In the genomic region with DNA sequence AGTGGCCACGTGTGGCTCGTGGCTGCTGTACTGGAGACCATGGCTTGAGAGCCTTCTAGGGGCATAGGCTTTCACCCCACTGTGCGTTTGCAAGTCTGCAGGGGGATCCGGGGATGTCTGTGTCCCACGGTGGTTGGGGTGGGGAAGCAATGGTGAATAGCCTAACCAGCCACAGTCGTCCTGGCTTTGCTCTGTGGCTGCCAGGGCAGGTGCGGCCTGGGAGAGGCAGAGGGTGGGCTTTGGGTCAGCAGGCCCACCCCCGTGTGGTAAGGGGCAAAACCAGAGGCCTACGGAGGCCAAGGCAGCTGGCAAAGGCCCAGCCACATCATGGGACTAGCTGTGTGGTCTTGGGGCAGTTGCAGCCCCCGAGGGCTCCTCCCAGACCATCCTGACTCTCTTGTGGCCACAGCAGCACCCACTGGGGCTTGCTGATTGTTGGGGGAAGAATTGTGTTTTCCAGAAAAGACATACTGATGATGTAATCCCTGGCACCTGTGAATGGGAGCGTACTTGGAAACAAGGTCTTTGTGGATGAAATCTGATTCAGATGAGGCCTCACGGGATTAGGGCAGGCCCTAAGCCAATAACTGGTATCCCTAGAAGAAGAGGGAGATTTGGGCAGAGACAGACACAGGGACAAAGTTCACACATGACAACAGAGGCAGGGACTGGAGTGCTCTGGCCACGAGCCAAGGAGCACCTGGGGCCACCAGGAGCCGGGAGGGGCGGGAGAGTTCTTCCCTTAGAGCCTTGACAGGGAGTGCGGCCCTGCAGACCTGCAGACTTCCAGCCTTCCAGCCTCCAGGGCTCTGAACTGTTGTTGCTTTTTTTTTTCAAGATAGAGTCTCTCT, we compare ENCODE assay signal across 25 cellular contexts. TPM values are rescaled to one million over a fixed set of nuclear protein-coding genes. Genes with fewer than 3 reads are reported as not detected.
DNase-seq lines count a peak whose midpoint lies in the region; ATAC-seq, FAIRE-seq and TF ChIP-seq lines count a peak whose summit lies in the region.
"Had no signal": no experiment of that assay in that cellular context is flagged by ENCODE, and none has a peak within 500 bp of the region (broad histone marks: within the 10 kb centered on the region; RNA-seq: fewer than 3 reads in every experiment).

No MANE protein-coding gene starts in this region.

- H3K27me3 Mint-ChIP-seq in astrocyte (ENCODE audit: low read depth, unreplicated experiment) = peaks cover 61% of the 10 kb centered on the region
- peaks cover under 1 to 54% (median 29%) of the 10 kb centered on the region in 5 donors for H3K27me3 Mint-ChIP-seq in naive thymus-derived CD8-positive, alpha-beta T cell

- no peak overlapping the region for H4K5ac ChIP-seq in mesendoderm (ENCODE audit: low read length)

- H2AK5ac ChIP-seq in mesendoderm (ENCODE audit: low read length) = no peak overlapping the region

- H3K4me3 ChIP-seq in astrocyte (ENCODE audit: insufficient read depth, low read depth, low read length) = no peak overlapping the region
- H3K4me3 ChIP-seq in mesendoderm (ENCODE audit: low read length) = no peak overlapping the region
- H3K4me3 ChIP-seq: esophagus muscularis mucosa, neural progenitor cell, prostate gland, upper lobe of left lung had no signal

- no peak overlapping the region for H3K4me3 Mint-ChIP-seq in astrocyte (ENCODE audit: unreplicated experiment)
- H3K4me3 Mint-ChIP-seq in naive thymus-derived CD8-positive, alpha-beta T cell = no peak overlapping the region
- H3K4me3 Mint-ChIP-seq: activated CD4-positive, alpha-beta T cell treated with anti-CD3 and anti-CD28 coated beads for 36 hours; activated T-cell treated with anti-CD3 and anti-CD28 coated beads, Interleukin-2, amount 50 U/mL, for 4 hours; neural progenitor cell had no signal

- no peak overlapping the region for H2AFZ ChIP-seq in astrocyte (ENCODE audit: low read depth, low read length)
- H2AFZ ChIP-seq: neural progenitor cell had no signal

- ATAC-seq in Right ventricle myocardium inferior (no peak), left ventricle myocardium superior (no peak), GM18861 (IDR thresholded peaks at IDR 0.05; ENCODE audit: unreplicated experiment) (no peak)
- ATAC-seq in naive thymus-derived CD8-positive, alpha-beta T cell = no peak
- ATAC-seq: activated CD4-positive, alpha-beta T cell treated with anti-CD3 and anti-CD28 coated beads for 36 hours; activated T-cell treated with anti-CD3 and anti-CD28 coated beads, Interleukin-2, amount 50 U/mL, for 4 hours had no signal

- H2BK120ac ChIP-seq in mesendoderm (ENCODE audit: low read depth, low read length) = no peak overlapping the region

- TF ChIP-seq CTCF in astrocyte (IDR thresholded peaks at IDR 0.05; ENCODE audit: insufficient read depth, low read depth, low read length) = no peak

- WGBS in mesendoderm (ENCODE audit: extremely low coverage, insufficient coverage, low lambda C conversion rate) = no CpG with 5 or more reads among the region's 16 CpGs

- H3K36me3 ChIP-seq in astrocyte (ENCODE audit: insufficient read depth, low read length) (no peaks in the 10 kb centered on the region), mesendoderm (ENCODE audit: control insufficient read depth, insufficient read depth, low read length) (no peaks in the 10 kb centered on the region)
- H3K36me3 ChIP-seq: esophagus muscularis mucosa, neural progenitor cell, prostate gland, upper lobe of left lung had no signal

- no peak overlapping the region for H2BK15ac ChIP-seq in mesendoderm (replicated peaks; ENCODE audit: low read depth)

- H3K9me3 Mint-ChIP-seq in astrocyte (ENCODE audit: unreplicated experiment) = no peaks in the 10 kb centered on the region
- no peaks in the 10 kb centered on the region for H3K9me3 Mint-ChIP-seq in naive thymus-derived CD8-positive, alpha-beta T cell
- H3K9me3 Mint-ChIP-seq: activated T-cell treated with anti-CD3 and anti-CD28 coated beads, Interleukin-2, amount 50 U/mL, for 4 hours; neural progenitor cell had no signal

- H3K27ac ChIP-seq in astrocyte (ENCODE audit: low read depth, low read length) (no peak overlapping the region), mesendoderm (ENCODE audit: low read depth, low read length) (no peak overlapping the region)
- H3K27ac ChIP-seq: esophagus muscularis mucosa, neural progenitor cell, prostate gland, upper lobe of left lung had no signal

- H3K56ac ChIP-seq in mesendoderm (ENCODE audit: low read length) = peak overlapping the region; percentile 34

- H3K79me2 ChIP-seq in astrocyte (ENCODE audit: insufficient read depth, low read length) = no peaks in the 10 kb centered on the region
- H3K79me2 ChIP-seq in mesendoderm (ENCODE audit: control insufficient read depth, insufficient read depth, low read length) = peaks cover 23% of the 10 kb centered on the region

- H4K8ac ChIP-seq in mesendoderm (ENCODE audit: low read depth, low read length) = no peak overlapping the region

- H3K9ac ChIP-seq in astrocyte (ENCODE audit: low read length) (no peak overlapping the region), mesendoderm (ENCODE audit: low read length) (no peak overlapping the region)
- H3K9ac ChIP-seq: neural progenitor cell, SK-N-SH had no signal

- intact Hi-C loops in Right ventricle myocardium inferior (cut with DNase I) (no loop called here), left ventricle myocardium superior (cut with micrococcal nuclease) (no loop called here)

- H3K4me2 ChIP-seq in astrocyte (ENCODE audit: low read length) (no peak overlapping the region), mesendoderm (ENCODE audit: low read length) (no peak overlapping the region)
- H3K4me2 ChIP-seq: neural progenitor cell, SK-N-SH had no signal

- H3K18ac ChIP-seq in mesendoderm (ENCODE audit: low read length) = no peak overlapping the region

- no peak overlapping the region for H3K23ac ChIP-seq in mesendoderm (ENCODE audit: low read length)

- no peaks in the 10 kb centered on the region for H3K36me3 Mint-ChIP-seq in astrocyte (ENCODE audit: low read depth, unreplicated experiment)
- no peaks in the 10 kb centered on the region for H3K36me3 Mint-ChIP-seq in naive thymus-derived CD8-positive, alpha-beta T cell
- H3K36me3 Mint-ChIP-seq: neural progenitor cell had no signal

- no peak overlapping the region for H2BK5ac ChIP-seq in mesendoderm (ENCODE audit: low read length)

- H3K9me3 ChIP-seq in astrocyte (ENCODE audit: insufficient read depth, low read depth, low read length) = no peaks in the 10 kb centered on the region
- H3K9me3 ChIP-seq: esophagus muscularis mucosa, prostate gland, SK-N-SH, upper lobe of left lung had no signal

- H3K4ac ChIP-seq in mesendoderm (ENCODE audit: low read depth, low read length) = no peak overlapping the region

- peaks cover 13% of the 10 kb centered on the region for H3K4me1 ChIP-seq in astrocyte (ENCODE audit: insufficient read depth, low read length)
- peaks cover 8% of the 10 kb centered on the region for H3K4me1 ChIP-seq in mesendoderm (ENCODE audit: control insufficient read depth, low read depth, low read length)

- FAIRE-seq in astrocyte (lab: Jason Lieb, UNC) = no peak
- FAIRE-seq: GM12891, islet of Langerhans had no signal

- no peaks in the 10 kb centered on the region for H3K4me1 Mint-ChIP-seq in astrocyte (ENCODE audit: low read depth, unreplicated experiment)
- peaks cover 0 to 3% (median under 1%) of the 10 kb centered on the region in 4 donors for H3K4me1 Mint-ChIP-seq in naive thymus-derived CD8-positive, alpha-beta T cell
- H3K4me1 Mint-ChIP-seq: activated CD4-positive, alpha-beta T cell treated with anti-CD3 and anti-CD28 coated beads for 36 hours had no signal

- DNase-seq in Right ventricle myocardium inferior (ENCODE audit: missing footprints) = peak; percentile 47
- no peak for DNase-seq in left ventricle myocardium superior
- peak; percentile 12 for DNase-seq in astrocyte (ENCODE audit: low read depth)
- no peak for DNase-seq in mesendoderm
- no peak for DNase-seq in central memory CD4-positive, alpha-beta T cell
- no peak for DNase-seq in naive thymus-derived CD8-positive, alpha-beta T cell
- DNase-seq in amygdala (lab: John Stamatoyannopoulos, UW) = no peak
- DNase-seq: activated CD4-positive, alpha-beta T cell treated with anti-CD3 and anti-CD28 coated beads for 36 hours; activated CD8-positive, alpha-beta memory T cell treated with anti-CD3 and anti-CD28 coated beads for 24 hours; activated T-cell treated with anti-CD3 and anti-CD28 coated beads, Interleukin-2, amount 50 U/mL, for 4 hours; cortex of kidney; H7; NCI-H1105; NCI-H2081; NCI-H510A; SK-N-SH had no signal

- peaks cover 3% of the 10 kb centered on the region for H3K79me1 ChIP-seq in mesendoderm (ENCODE audit: low read length)

- H3K27me3 ChIP-seq in astrocyte (ENCODE audit: insufficient read depth, low read length) = peaks cover 31% of the 10 kb centered on the region
- no peaks in the 10 kb centered on the region for H3K27me3 ChIP-seq in mesendoderm (ENCODE audit: insufficient read depth, low read length, poor library complexity)

- peaks cover 3% of the 10 kb centered on the region for H4K20me1 ChIP-seq in astrocyte (ENCODE audit: insufficient read depth, low read length)

- POLR2A ChIA-PET in naive thymus-derived CD8-positive, alpha-beta T cell (lab: Charles Lee) = no interaction called here

- H3K27ac Mint-ChIP-seq in astrocyte (ENCODE audit: unreplicated experiment) = no peak overlapping the region
- H3K27ac Mint-ChIP-seq in naive thymus-derived CD8-positive, alpha-beta T cell = no peak overlapping the region
- H3K27ac Mint-ChIP-seq: activated CD4-positive, alpha-beta T cell treated with anti-CD3 and anti-CD28 coated beads for 36 hours; neural progenitor cell had no signal

RNA-seq across cellular contexts. Expression of a gene that starts 2.9 kb away (rescaled TPM):
- total RNA-seq in Right ventricle myocardium inferior = 0.41 TPM
- total RNA-seq in left ventricle myocardium superior = 1.2 TPM
- 6.3 and 6.8 TPM in 2 replicates for total RNA-seq in astrocyte
- polyA plus RNA-seq in mesendoderm (2013, experiment 1 of 2) = 20.5 TPM
- 19.9 TPM for polyA plus RNA-seq in mesendoderm (2013, experiment 2 of 2)
- not detected for total RNA-seq in naive thymus-derived CD8-positive, alpha-beta T cell
- not detected for polyA plus RNA-seq in naive thymus-derived CD8-positive, alpha-beta T cell
- total RNA-seq: activated CD4-positive, alpha-beta T cell treated with anti-CD3 and anti-CD28 coated beads for 36 hours; activated T-cell treated with anti-CD3 and anti-CD28 coated beads, Interleukin-2, amount 50 U/mL, for 4 hours; T-helper 2 cell treated with Interferon-gamma antibody and Interleukin-4, amounts not matched to agents 100 ng/mL and 5 ng/mL, for 36 hours had no signal
- polyA plus RNA-seq: SK-N-SH had no signal

RNA-seq across cellular contexts. Expression of a gene that starts 15.3 kb away (rescaled TPM):
- total RNA-seq in Right ventricle myocardium inferior (not detected), left ventricle myocardium superior (not detected), astrocyte (0.16 and 0.17 TPM in 2 replicates)
- 1.5 TPM for polyA plus RNA-seq in mesendoderm (2013, experiment 1 of 2)
- polyA plus RNA-seq in mesendoderm (2013, experiment 2 of 2) = 1.4 TPM
- total RNA-seq in naive thymus-derived CD8-positive, alpha-beta T cell = not detected
- polyA plus RNA-seq in naive thymus-derived CD8-positive, alpha-beta T cell = not detected
- total RNA-seq: activated CD4-positive, alpha-beta T cell treated with anti-CD3 and anti-CD28 coated beads for 36 hours; activated T-cell treated with anti-CD3 and anti-CD28 coated beads, Interleukin-2, amount 50 U/mL, for 4 hours; esophagus muscularis mucosa; lower leg skin; T-helper 2 cell treated with Interferon-gamma antibody and Interleukin-4, amounts not matched to agents 100 ng/mL and 5 ng/mL, for 36 hours had no signal
- polyA plus RNA-seq: SK-N-SH had no signal

Comparison
In these comparisons a context has a peak if more than half of its experiments do, and no peak if none do; other contexts are left out.
1. DNase-seq: peak in Right ventricle myocardium inferior (single experiment) and astrocyte (single experiment); none in left ventricle myocardium superior (single experiment), mesendoderm (single experiment), central memory CD4-positive, alpha-beta T cell (single experiment), naive thymus-derived CD8-positive, alpha-beta T cell (0 of 10) and amygdala (0 of 56).